8 cellular contexts compared by ENCODE assay signal in genomic region chr19:45862564-45863334, GRCh38. TPM values are rescaled to one million over a fixed set of nuclear protein-coding genes. Genes with fewer than 3 reads are reported as not detected.
DNase-seq lines count a peak whose midpoint lies in the region; ATAC-seq and TF ChIP-seq lines count a peak whose summit lies in the region.

Gene SYMPK (minus strand): TSS chr19:45863147. CDS start chr19:45854495, 8,652 bp downstream.

- peak within 1 kb of the TSS; percentile 90 for H3K27ac Mint-ChIP-seq in dendritic cell treated with granulocyte-macrophage colony-stimulating factor and Interleukin-4, amounts not matched to agents 40 ng/mL and 50 ng/mL, for 4 days

- H3K36me3 ChIP-seq in left lung: peaks cover 0 to 32% of the 10 kb centered on the region in 2 donors

- H3K4me3 ChIP-seq in left lung: peak within 1 kb of the TSS; percentile 84 to 98

- peak; percentile 90 for ATAC-seq in GM19372 (IDR thresholded peaks at IDR 0.05; ENCODE audit: low read depth, unreplicated experiment)
- ATAC-seq in HG03565 (IDR thresholded peaks at IDR 0.05; ENCODE audit: unreplicated experiment): peak; percentile 86
- peak; percentile 96 for ATAC-seq in left lung

- no peaks in the 10 kb centered on the region for H3K9me3 Mint-ChIP-seq in dendritic cell treated with granulocyte-macrophage colony-stimulating factor and Interleukin-4, amounts not matched to agents 40 ng/mL and 50 ng/mL, for 4 days

- H3K4me1 ChIP-seq in left lung: peaks cover 5 to 33% of the 10 kb centered on the region in 2 donors

- H3K36me3 Mint-ChIP-seq in dendritic cell treated with granulocyte-macrophage colony-stimulating factor and Interleukin-4, amounts not matched to agents 40 ng/mL and 50 ng/mL, for 4 days (ENCODE audit: low read depth): peaks cover 53% of the 10 kb centered on the region

- intact Hi-C loops in dendritic cell treated with granulocyte-macrophage colony-stimulating factor and Interleukin-4, amounts not matched to agents 40 ng/mL and 50 ng/mL, for 4 days (cut with micrococcal nuclease): loop anchor here (1.0 kb wide), 2 partner anchors 24 to 133 kb away; partner anchors contain the start of genes CCDC61 and IRF2BP1
- intact Hi-C loops in left lung (cut with DNase I): no loop called here

- peak within 1 kb of the TSS; percentile 92 to 93 for H3K27ac ChIP-seq in left lung

- no peaks in the 10 kb centered on the region for H3K9me3 ChIP-seq in left lung

- H3K27me3 Mint-ChIP-seq in dendritic cell treated with granulocyte-macrophage colony-stimulating factor and Interleukin-4, amounts not matched to agents 40 ng/mL and 50 ng/mL, for 4 days: peaks cover 44% of the 10 kb centered on the region

- DNase-seq in C1 segment of cervical spinal cord (lab: John Stamatoyannopoulos, UW) (peak; percentile 87 to 98 (median 97)), NCI-H774 (lab: John Stamatoyannopoulos, UW) (peak; percentile 98), left lung (peak; percentile 99 to 100)
- DNase-seq in activated CD4-positive, alpha-beta T cell treated with anti-CD3 and anti-CD28 coated beads, Interleukin-2, amount 50 U/mL, for 4 hours: peak; percentile 98
- DNase-seq in stimulated activated CD4-positive, alpha-beta T cell treated with anti-CD3 and anti-CD28 coated beads, Interleukin-2, amount 100 ng/mL, for 48 hours: peak; percentile 97 to 98

- H3K4me1 Mint-ChIP-seq in dendritic cell treated with granulocyte-macrophage colony-stimulating factor and Interleukin-4, amounts not matched to agents 40 ng/mL and 50 ng/mL, for 4 days (ENCODE audit: low read depth): peaks cover 40% of the 10 kb centered on the region

- TF ChIP-seq CTCF in left lung (IDR thresholded peaks at IDR 0.05): no peak

- H3K4me3 Mint-ChIP-seq in dendritic cell treated with granulocyte-macrophage colony-stimulating factor and Interleukin-4, amounts not matched to agents 40 ng/mL and 50 ng/mL, for 4 days: peak within 1 kb of the TSS; percentile 91

- H3K27me3 ChIP-seq in left lung: peaks cover 13 to 39% of the 10 kb centered on the region in 2 donors

RNA-seq across cellular contexts. Expression of gene SYMPK, which starts in this region (rescaled TPM):
- total RNA-seq in left lung: 10 to 100 TPM; 69.0 to 69.3 TPM

Comparison
In these comparisons a context has a peak if more than half of its experiments do, and no peak if none do; other contexts are left out.
1. Peak in every context shown above with its lines: DNase-seq, ATAC-seq, H3K4me3 ChIP-seq and H3K27ac ChIP-seq.